19 cellular contexts compared by ENCODE assay signal in genomic region chr7:158277219-158278141, GRCh38.
"Had no signal": no experiment of that assay in that cellular context is flagged by ENCODE, and none has a peak within 500 bp of the region (broad histone marks: within the 10 kb centered on the region; RNA-seq: fewer than 3 reads in every experiment).

No MANE protein-coding gene starts in this region.

- DNase-seq: activated CD4-positive, alpha-beta T cell treated with anti-CD3 and anti-CD28 coated beads, Interleukin-2, amount 50 U/mL, for 48 hours; activated naive CD4-positive, alpha-beta T cell treated with anti-CD3 and anti-CD28 coated beads, Interleukin-2, amount 50 U/mL, for 16 hours; cortex of kidney; effector CD4-positive, alpha-beta T cell; hypothalamus; lower lobe of right lung; midbrain; stimulated activated CD4-positive, alpha-beta T cell treated with anti-CD3 and anti-CD28 coated beads, Interleukin-1b, Interleukin-23, amount 100 ng/mL, for 48 hours; stomach; uterus had no signal

- H3K36me3 Mint-ChIP-seq: brain had no signal

- H3K9me3 Mint-ChIP-seq: activated T-helper 17 cell treated with anti-CD3 and anti-CD28 coated beads, Interleukin-2, amount 50 U/mL, for 72 hours; central memory CD8-positive, alpha-beta T cell had no signal

- H3K9me3 ChIP-seq: esophagus muscularis mucosa, lower lobe of right lung, right lobe of liver, stomach, thoracic aorta, uterus had no signal

- H3K27ac Mint-ChIP-seq: activated T-helper 17 cell treated with anti-CD3 and anti-CD28 coated beads, Interleukin-2, amount 50 U/mL, for 72 hours; progenitor cell of endocrine pancreas had no signal

- ATAC-seq: activated T-helper 17 cell treated with anti-CD3 and anti-CD28 coated beads, Interleukin-2, amount 50 U/mL, for 72 hours; lower lobe of right lung; right lobe of liver; SK-N-SH treated with all-trans-retinoic acid at 6 μM for 48 hours had no signal

- H3K27ac ChIP-seq: esophagus muscularis mucosa, lower lobe of right lung, right lobe of liver, stomach, thoracic aorta, uterus, VCaP had no signal

- H3K27me3 Mint-ChIP-seq: activated T-helper 17 cell treated with anti-CD3 and anti-CD28 coated beads, Interleukin-2, amount 50 U/mL, for 72 hours; brain; central memory CD8-positive, alpha-beta T cell; progenitor cell of endocrine pancreas had no signal

- H3K4me1 ChIP-seq: esophagus muscularis mucosa, lower lobe of right lung, right lobe of liver, stomach, uterus had no signal

- H3K4me3 Mint-ChIP-seq: activated T-helper 17 cell treated with anti-CD3 and anti-CD28 coated beads, Interleukin-2, amount 50 U/mL, for 72 hours; brain; central memory CD8-positive, alpha-beta T cell had no signal

- H3K4me3 ChIP-seq: esophagus muscularis mucosa, lower lobe of right lung, right lobe of liver, stomach, thoracic aorta, uterus had no signal

- H3K27me3 ChIP-seq: right lobe of liver, stomach, uterus had no signal

- H3K4me1 Mint-ChIP-seq: activated T-helper 17 cell treated with anti-CD3 and anti-CD28 coated beads, Interleukin-2, amount 50 U/mL, for 72 hours; central memory CD8-positive, alpha-beta T cell had no signal

- H3K36me3 ChIP-seq: esophagus muscularis mucosa, lower lobe of right lung, right lobe of liver, stomach, thoracic aorta, uterus had no signal
